24 cellular contexts compared by ENCODE assay signal in genomic region chr15:63066302-63066701, GRCh38. TPM values are rescaled to one million over a fixed set of nuclear protein-coding genes. Genes with fewer than 3 reads are reported as not detected.
DNase-seq lines count a peak whose midpoint lies in the region; ATAC-seq and TF ChIP-seq lines count a peak whose summit lies in the region.
"Had no signal": no experiment of that assay in that cellular context is flagged by ENCODE, and none has a peak within 500 bp of the region (broad histone marks: within the 10 kb centered on the region; RNA-seq: fewer than 3 reads in every experiment).

No MANE protein-coding gene starts in this region.

- H3K36me3 Mint-ChIP-seq in HFFc6 (ENCODE audit: low read depth): peaks cover 86% of the 10 kb centered on the region

- DNase-seq in HFFc6 (no peak), caudate nucleus (lab: John Stamatoyannopoulos, UW) (no peak), kidney tubule cell (ENCODE audit: low spot score) (peak; percentile 21), stomach (no peak), left lobe of liver (ENCODE audit: low spot score) (no peak), DMS114 treated with DMSO at 0.1 percent for 48 hours (lab: John Stamatoyannopoulos, UW; ENCODE audit: unreplicated experiment) (no peak)
- no peak for DNase-seq in activated CD4-positive, alpha-beta T cell treated with anti-CD3 and anti-CD28 coated beads for 48 hours
- no peak for DNase-seq in activated effector memory CD4-positive, alpha-beta T cell treated with Interleukin-2 at 50 U/mL for 16 hours
- DNase-seq: activated CD4-positive, alpha-beta T cell treated with anti-CD3 and anti-CD28 coated beads for 36 hours; activated naive CD4-positive, alpha-beta T cell treated with Interleukin-2 at 50 U/mL for 16 hours; activated T-cell treated with anti-CD3 and anti-CD28 coated beads, Interleukin-2, amount 50 U/mL, for 4 hours; CD4-positive, CD25-positive, alpha-beta regulatory T cell; DMS153; foreskin fibroblast; GF-D8; Karpas-422; NCI-H748 treated with DMSO at 0.1 percent for 48 hours; pancreas; right lobe of liver; SHP77; stimulated activated CD8-positive, alpha-beta memory T cell treated with anti-CD3 and anti-CD28 coated beads, Interleukin-4, amount 100 ng/mL, for 48 hours; substantia nigra; T-cell had no signal

- no peaks in the 10 kb centered on the region for H3K9me3 ChIP-seq in stomach
- H3K9me3 ChIP-seq: pancreas, right lobe of liver had no signal

- peaks cover 20% of the 10 kb centered on the region for H3K9me3 Mint-ChIP-seq in HFFc6
- H3K9me3 Mint-ChIP-seq: activated T-cell treated with anti-CD3 and anti-CD28 coated beads, Interleukin-2, amount 50 U/mL, for 4 hours; CD4-positive, CD25-positive, alpha-beta regulatory T cell; T-cell had no signal

- no peak for TF ChIP-seq POLR2A in stomach (IDR thresholded peaks at IDR 0.05)

- no peaks in the 10 kb centered on the region for H3K27me3 ChIP-seq in stomach
- H3K27me3 ChIP-seq: pancreas, right lobe of liver had no signal

- peaks cover 0 to 55% (median 21%) of the 10 kb centered on the region in 4 donors for H3K4me1 ChIP-seq in stomach
- H3K4me1 ChIP-seq: pancreas, right lobe of liver had no signal

- no peak overlapping the region; the same call in 1 of the 2 replicates for H3K4me3 Mint-ChIP-seq in HFFc6
- H3K4me3 Mint-ChIP-seq: activated CD4-positive, alpha-beta T cell treated with anti-CD3 and anti-CD28 coated beads for 36 hours; activated T-cell treated with anti-CD3 and anti-CD28 coated beads, Interleukin-2, amount 50 U/mL, for 4 hours; CD4-positive, CD25-positive, alpha-beta regulatory T cell; T-cell had no signal

- intact Hi-C loops in stomach (cut with DNase I; ENCODE audit: low total_unique reads): no loop called here

- no peak for TF ChIP-seq EP300 in stomach (IDR thresholded peaks at IDR 0.05)

- H3K4me3 ChIP-seq in stomach: no peak overlapping the region
- H3K4me3 ChIP-seq: lung, pancreas, right lobe of liver had no signal

- peaks cover 52% of the 10 kb centered on the region for H3K27me3 Mint-ChIP-seq in HFFc6 (ENCODE audit: insufficient read depth)
- H3K27me3 Mint-ChIP-seq: activated CD4-positive, alpha-beta T cell treated with anti-CD3 and anti-CD28 coated beads for 36 hours; CD4-positive, CD25-positive, alpha-beta regulatory T cell; T-cell had no signal

- peaks cover 86% of the 10 kb centered on the region for H3K4me1 Mint-ChIP-seq in HFFc6 (ENCODE audit: low read depth)
- H3K4me1 Mint-ChIP-seq: activated CD4-positive, alpha-beta T cell treated with anti-CD3 and anti-CD28 coated beads for 36 hours; T-cell had no signal

- no peak for ATAC-seq in left lobe of liver
- ATAC-seq: activated CD4-positive, alpha-beta T cell treated with anti-CD3 and anti-CD28 coated beads for 36 hours; activated T-cell treated with anti-CD3 and anti-CD28 coated beads, Interleukin-2, amount 50 U/mL, for 4 hours; pancreas; right lobe of liver; T-cell had no signal

- H3K36me3 ChIP-seq in stomach: peaks cover 59 to 98% (median 94%) of the 10 kb centered on the region in 4 donors

- WGBS in stomach, 5 donors: 52 to 79% (median 76%) methylated on average over 3 of the region's 3 CpGs

- peak overlapping the region; percentile 69 for H3K27ac ChIP-seq in caudate nucleus (ENCODE audit: low read depth, low read length)
- peak overlapping the region in 3 of 5 donors; percentile 11 to 20 (median 11) for H3K27ac ChIP-seq in stomach
- H3K27ac ChIP-seq: pancreas, right lobe of liver had no signal

- TF ChIP-seq CTCF in HFFc6 (IDR thresholded peaks at IDR 0.05) (no peak), stomach (IDR thresholded peaks at IDR 0.05) (no peak)

- peak overlapping the region; percentile 88 for H3K27ac Mint-ChIP-seq in HFFc6
- H3K27ac Mint-ChIP-seq: activated CD4-positive, alpha-beta T cell treated with anti-CD3 and anti-CD28 coated beads for 36 hours; CD4-positive, CD25-positive, alpha-beta regulatory T cell; T-cell had no signal

RNA-seq across cellular contexts. Expression of gene TPM1, which starts 23.8 kb away (rescaled TPM):
- 1,000 to 10,000 TPM; 1,264 to 1,620 (median 1,342) TPM for total RNA-seq in HFFc6 (2021; fragmentation: NEBNext Ultra II Directional; extraction: Animal tissue kit (Norgen Biotek cat#: 25700))
- total RNA-seq in stomach: 1,000 to 10,000 TPM in 4 of 5 donors, 100 to 1,000 TPM in 1; 425 to 2,605 (median 1,087) TPM
- polyA plus RNA-seq in stomach: 100 to 1,000 TPM; 230 to 494 (median 306) TPM
- total RNA-seq in left lobe of liver: 52.6 TPM

RNA-seq across cellular contexts. Expression of gene LACTB, which starts 55.4 kb away (rescaled TPM):
- total RNA-seq in HFFc6 (2021; fragmentation: NEBNext Ultra II Directional; extraction: Animal tissue kit (Norgen Biotek cat#: 25700)): 10 to 100 TPM; 37.5 to 47.6 (median 45.7) TPM
- total RNA-seq in stomach (10 to 100 TPM in 3 of 5 donors, 1 to 10 TPM in 2; 1.2 to 30.8 (median 14.8) TPM), left lobe of liver (18.8 TPM)
- polyA plus RNA-seq in stomach: 10 to 100 TPM in 1 of 3 donors, 1 to 10 TPM in 2; 8.2 to 13.0 (median 9.3) TPM
